8 cellular contexts compared by ENCODE assay signal in the genomic region with DNA sequence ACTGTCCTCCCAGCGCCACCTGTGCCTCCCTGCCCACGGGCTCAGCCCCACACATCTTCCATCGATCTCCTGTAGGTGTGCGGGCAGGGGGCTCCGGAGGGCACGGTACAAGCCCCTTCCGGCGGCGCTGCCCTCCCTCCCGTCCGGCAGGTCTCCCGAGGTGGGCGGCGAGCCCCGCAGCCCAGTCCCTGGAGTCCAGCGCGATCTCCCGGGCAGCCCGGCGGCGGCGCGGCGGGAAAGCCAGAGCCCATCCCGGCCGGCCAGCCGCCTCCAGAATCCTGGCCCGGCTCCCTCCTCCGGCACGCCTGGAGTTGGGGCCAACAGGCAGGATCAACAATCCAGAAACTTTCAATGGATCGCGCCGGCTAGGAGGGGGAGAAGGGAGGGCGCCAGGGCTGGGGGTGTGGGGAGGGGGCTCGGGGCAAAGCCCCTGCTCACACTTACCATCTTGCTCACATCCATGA.
DNase-seq lines count a peak whose midpoint lies in the region; ATAC-seq and TF ChIP-seq lines count a peak whose summit lies in the region.

No MANE protein-coding gene starts in this region.

- H3K36me3 Mint-ChIP-seq in CD4-positive, CD25-positive, alpha-beta regulatory T cell: peaks cover 1% of the 10 kb centered on the region

- peak overlapping the region; percentile 49 to 90 (median 75) for H3K27ac Mint-ChIP-seq in CD4-positive, CD25-positive, alpha-beta regulatory T cell

- peak overlapping the region; percentile 48 for H3K4me3 ChIP-seq in CD4-positive, CD25-positive, alpha-beta regulatory T cell (ENCODE audit: low read depth, low read length)
- peak overlapping the region; percentile 54 to 73 for H3K4me3 ChIP-seq in right atrium auricular region

- peaks cover 2 to 7% of the 10 kb centered on the region in 2 experiments for H3K9me3 ChIP-seq in CD4-positive, CD25-positive, alpha-beta regulatory T cell (ENCODE audit: control insufficient read depth in 2 of 2, low read length in 2 of 2)
- H3K9me3 ChIP-seq in right atrium auricular region: peaks cover 0 to 6% of the 10 kb centered on the region in 2 donors

- H3K27me3 ChIP-seq in CD4-positive, CD25-positive, alpha-beta regulatory T cell (ENCODE audit: control insufficient read depth, insufficient read depth, low read length): no peaks in the 10 kb centered on the region
- H3K27me3 ChIP-seq in right atrium auricular region: no peaks in the 10 kb centered on the region

- no peak for DNase-seq in CD4-positive, CD25-positive, alpha-beta regulatory T cell
- DNase-seq in HuH-7 (ENCODE audit: low spot score) (peak; percentile 53), amygdala (lab: John Stamatoyannopoulos, UW) (peak in 30 of 56 donors; percentile 30 to 84 (median 59)), right atrium auricular region (ENCODE audit: low spot score) (peak; percentile 66), posterior cingulate gyrus (peak in 9 of 10 donors; percentile 27 to 94 (median 61)), COR-L47 (lab: John Stamatoyannopoulos, UW) (no peak)

- ATAC-seq in CD4-positive, CD25-positive, alpha-beta regulatory T cell (ENCODE audit: low read depth in 2 of 2): no peak
- no peak for ATAC-seq in GM21528 (IDR thresholded peaks at IDR 0.05; ENCODE audit: low FRiP score, unreplicated experiment)
- no peak for ATAC-seq in HG03139 (IDR thresholded peaks at IDR 0.05; ENCODE audit: unreplicated experiment)

- peak overlapping the region; percentile 55 for H3K27ac ChIP-seq in CD4-positive, CD25-positive, alpha-beta regulatory T cell (ENCODE audit: insufficient read depth, low read length, poor library complexity, severe bottlenecking)
- H3K27ac ChIP-seq in right atrium auricular region: peak overlapping the region; percentile 72 to 79

- intact Hi-C loops in posterior cingulate gyrus (cut with DNase I): loop anchor here (1.0 to 2.0 kb wide), 2 partner anchors 28 to 39 kb away; no protein-coding TSS in a partner anchor

- H3K4me1 ChIP-seq in CD4-positive, CD25-positive, alpha-beta regulatory T cell (ENCODE audit: control insufficient read depth, insufficient read depth, low read length, poor library complexity, severe bottlenecking): peaks cover 22% of the 10 kb centered on the region
- peaks cover 0 to 24% of the 10 kb centered on the region in 2 donors for H3K4me1 ChIP-seq in right atrium auricular region

- no peaks in the 10 kb centered on the region for H3K36me3 ChIP-seq in CD4-positive, CD25-positive, alpha-beta regulatory T cell (ENCODE audit: control insufficient read depth, insufficient read depth, low read length)
- H3K36me3 ChIP-seq in right atrium auricular region: no peaks in the 10 kb centered on the region

- H3K27me3 Mint-ChIP-seq in CD4-positive, CD25-positive, alpha-beta regulatory T cell: peaks cover 9% of the 10 kb centered on the region

- peaks cover 6 to 27% (median 18%) of the 10 kb centered on the region in 4 donors for H3K4me1 Mint-ChIP-seq in CD4-positive, CD25-positive, alpha-beta regulatory T cell

- TF ChIP-seq CTCF in right atrium auricular region (IDR thresholded peaks at IDR 0.05): no peak

- H3K9me3 Mint-ChIP-seq in CD4-positive, CD25-positive, alpha-beta regulatory T cell: peaks cover 0 to 4% (median 0%) of the 10 kb centered on the region in 7 donors

- H3K4me3 Mint-ChIP-seq in CD4-positive, CD25-positive, alpha-beta regulatory T cell: peak overlapping the region; percentile 82 to 90 (median 86)

Comparison
In these comparisons a context has a peak if more than half of its experiments do, and no peak if none do; other contexts are left out.
1. DNase-seq: peak in HuH-7 (single experiment), amygdala (30 of 56), right atrium auricular region (single experiment) and posterior cingulate gyrus (9 of 10); none in CD4-positive, CD25-positive, alpha-beta regulatory T cell (0 of 3) and COR-L47 (single experiment).